ENCODE assay signal across 19 cellular contexts in genomic region chr7:28558236-28558635, GRCh38.
A peak's percentile ranks its signal among the peaks of the same experiment; 100 is the strongest.
DNase-seq lines count a peak whose midpoint lies in the region; ATAC-seq and TF ChIP-seq lines count a peak whose summit lies in the region.
"Had no signal": no experiment of that assay in that cellular context is flagged by ENCODE, and none has a peak within 500 bp of the region (broad histone marks: within the 10 kb centered on the region; RNA-seq: fewer than 3 reads in every experiment).

No MANE protein-coding gene starts in this region.

- H3K4me3 Mint-ChIP-seq in GM23338, result no peak overlapping the region
- H3K4me3 Mint-ChIP-seq: T-helper 17 cell had no signal

- no peak overlapping the region for H3K27ac Mint-ChIP-seq in GM23338
- H3K27ac Mint-ChIP-seq: T-helper 17 cell had no signal

- H3K79me2 ChIP-seq in GM23338 (replicated peaks; ENCODE audit: insufficient read depth), result no peaks in the 10 kb centered on the region

- H3K27ac ChIP-seq in GM23338 (ENCODE audit: low read depth) (no peak overlapping the region), VCaP (peak overlapping the region; percentile 54)
- H3K27ac ChIP-seq: C4-2B, SJCRH30 had no signal

- peak overlapping the region; percentile 39; the same call in 1 of the 2 replicates for H3K4me2 ChIP-seq in GM23338

- H4K20me1 ChIP-seq in GM23338 (replicated peaks; ENCODE audit: insufficient read depth), result no peaks in the 10 kb centered on the region

- no peaks in the 10 kb centered on the region for H3K36me3 ChIP-seq in GM23338 (ENCODE audit: insufficient read depth)
- H3K36me3 ChIP-seq: SJCRH30 had no signal

- H3K27me3 Mint-ChIP-seq in GM23338 (ENCODE audit: insufficient read depth, low read depth, poor library complexity), result peaks cover 1% of the 10 kb centered on the region

- H3K4me1 Mint-ChIP-seq in GM23338, result peaks cover 24% of the 10 kb centered on the region
- H3K4me1 Mint-ChIP-seq: T-helper 17 cell had no signal

- H3F3A ChIP-seq in GM23338 (replicated peaks; ENCODE audit: low read depth), result no peaks in the 10 kb centered on the region

- no peaks in the 10 kb centered on the region for H3K27me3 ChIP-seq in GM23338 (ENCODE audit: insufficient read depth)
- H3K27me3 ChIP-seq: MG63, SJCRH30 had no signal

- no peak overlapping the region for H3K4me3 ChIP-seq in GM23338
- H3K4me3 ChIP-seq: MG63, SJCRH30 had no signal

- H3K4me1 ChIP-seq in GM23338 (ENCODE audit: insufficient read depth), result peaks cover 11% of the 10 kb centered on the region; the same call in 1 of the 2 replicates

- TF ChIP-seq CTCF in GM23338 (conservative IDR thresholded peaks at IDR 0.05; ENCODE audit: low read depth in 2 of 2) (no peak), VCaP (conservative IDR thresholded peaks at IDR 0.05) (no peak)

- no peaks in the 10 kb centered on the region; the same call in 1 of the 2 replicates for H3K9me2 ChIP-seq in GM23338 (ENCODE audit: insufficient read depth)

- peak; percentile 46 for ATAC-seq in GM23338
- ATAC-seq: T-helper 17 cell had no signal

- H3K9me3 Mint-ChIP-seq in GM23338, result no peaks in the 10 kb centered on the region; the same call in 2 of the 3 replicates

- DNase-seq in DMS153 treated with DMSO at 0.1 percent for 48 hours (lab: John Stamatoyannopoulos, UW; ENCODE audit: unreplicated experiment) (peak; percentile 54), GM23338 (ENCODE audit: low spot score) (no peak), NCI-H345 treated with DMSO at 0.1 percent for 48 hours (lab: John Stamatoyannopoulos, UW; ENCODE audit: unreplicated experiment) (peak; percentile 41), DMS 273 treated with DMSO at 0.1 percent for 48 hours (lab: John Stamatoyannopoulos, UW) (no peak), iPS-NIHi11 (ENCODE audit: low spot score) (no peak), HT-29 (ENCODE audit: low spot score) (no peak), HuH-7.5 (ENCODE audit: low spot score) (no peak)
- DNase-seq: DMS79; KBM-7; MG63; NCI-H1092 treated with DMSO at 0.1 percent for 48 hours; NCI-H187; NCI-H2171; NCI-H524; NK-92 treated with Interleukin-12 subunit alpha and Interleukin-12 subunit beta, amount 100 ng/mL, for 24 hours; SJCRH30; T-helper 17 cell had no signal

- no peak overlapping the region for H2AFZ ChIP-seq in GM23338

- H3K36me3 Mint-ChIP-seq in GM23338 (ENCODE audit: low read depth), result no peaks in the 10 kb centered on the region

TF ChIP-seq in GM23338, 12 proteins besides CTCF, POLR2A, EP300 and RAD21:
- no peak for TF ChIP-seq STAT1 (IDR thresholded peaks at IDR 0.05; ENCODE audit: unreplicated experiment)
- no peak for TF ChIP-seq ZNF462 (CRISPR knock-in tag; IDR thresholded peaks at IDR 0.05)
- no peak for TF ChIP-seq ZNF331 (CRISPR knock-in tag; IDR thresholded peaks at IDR 0.05; ENCODE audit: low read depth)
- no peak for TF ChIP-seq JUNB (IDR thresholded peaks at IDR 0.05; ENCODE audit: unreplicated experiment)
- TF ChIP-seq REST (IDR thresholded peaks at IDR 0.05; ENCODE audit: unreplicated experiment), result no peak

Comparison
In these comparisons a context has a peak if more than half of its experiments do, and no peak if none do; other contexts are left out.
1. DNase-seq: peak in DMS153 treated with DMSO at 0.1 percent for 48 hours (single experiment) and NCI-H345 treated with DMSO at 0.1 percent for 48 hours (single experiment); none in GM23338 (single experiment), DMS 273 treated with DMSO at 0.1 percent for 48 hours (single experiment), iPS-NIHi11 (single experiment), HT-29 (single experiment) and HuH-7.5 (single experiment).